Comparison of ENCODE assay signal across 1 cellular context in genomic region chr2:152432765-152433164, GRCh38.
TF ChIP-seq lines count a peak whose summit lies in the region.

No MANE protein-coding gene starts in this region.

TF ChIP-seq in HepG2, 621 proteins besides CTCF, POLR2A, EP300 and RAD21 (continued from another document and continues in another):
- no peak for TF ChIP-seq PCBP1 (IDR thresholded peaks at IDR 0.05; ENCODE audit: borderline replicate concordance, low read depth, low read length)
- TF ChIP-seq KDM1A (CRISPR knock-in tag; IDR thresholded peaks at IDR 0.05) = peak; percentile 47; the same call in 1 of the 2 replicates
- no peak for TF ChIP-seq POLR2AphosphoS5 (IDR thresholded peaks at IDR 0.05; ENCODE audit: low read depth, low read length)
- no peak for TF ChIP-seq ZNF547 (CRISPR knock-in tag; IDR thresholded peaks at IDR 0.05)
- TF ChIP-seq RBM39 (IDR thresholded peaks at IDR 0.05; ENCODE audit: low read depth, low read length, poor library complexity, severe bottlenecking) = no peak
- TF ChIP-seq, protein P1, sequence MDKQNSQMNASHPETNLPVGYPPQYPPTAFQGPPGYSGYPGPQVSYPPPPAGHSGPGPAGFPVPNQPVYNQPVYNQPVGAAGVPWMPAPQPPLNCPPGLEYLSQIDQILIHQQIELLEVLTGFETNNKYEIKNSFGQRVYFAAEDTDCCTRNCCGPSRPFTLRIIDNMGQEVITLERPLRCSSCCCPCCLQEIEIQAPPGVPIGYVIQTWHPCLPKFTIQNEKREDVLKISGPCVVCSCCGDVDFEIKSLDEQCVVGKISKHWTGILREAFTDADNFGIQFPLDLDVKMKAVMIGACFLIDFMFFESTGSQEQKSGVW (CRISPR knock-in tag; IDR thresholded peaks at IDR 0.05; ENCODE audit: borderline replicate concordance) = no peak
- TF ChIP-seq REST (IDR thresholded peaks at IDR 0.05; ENCODE audit: borderline replicate concordance in 1 of 2, low read depth in 1 of 2, low read length in 2 of 2) = no peak
- 0 out of 2 replicates have a peak, but pooled peaks have one; percentile 34 for TF ChIP-seq RNF219 (CRISPR knock-in tag; IDR thresholded peaks at IDR 0.05)
- no peak for TF ChIP-seq CHD4 (IDR thresholded peaks at IDR 0.05; ENCODE audit: borderline replicate concordance, low read length)
- no peak for TF ChIP-seq ZNF83 (CRISPR knock-in tag; IDR thresholded peaks at IDR 0.05; ENCODE audit: borderline replicate concordance)
- TF ChIP-seq ZBTB10 (CRISPR knock-in tag; IDR thresholded peaks at IDR 0.05; ENCODE audit: borderline replicate concordance) = no peak
- no peak for TF ChIP-seq ZNF44 (CRISPR knock-in tag; IDR thresholded peaks at IDR 0.05)
- no peak for TF ChIP-seq ZFP91 (CRISPR knock-in tag; IDR thresholded peaks at IDR 0.05; ENCODE audit: borderline replicate concordance)
- no peak for TF ChIP-seq AHR (CRISPR knock-in tag; IDR thresholded peaks at IDR 0.05)
- TF ChIP-seq, protein P2, sequence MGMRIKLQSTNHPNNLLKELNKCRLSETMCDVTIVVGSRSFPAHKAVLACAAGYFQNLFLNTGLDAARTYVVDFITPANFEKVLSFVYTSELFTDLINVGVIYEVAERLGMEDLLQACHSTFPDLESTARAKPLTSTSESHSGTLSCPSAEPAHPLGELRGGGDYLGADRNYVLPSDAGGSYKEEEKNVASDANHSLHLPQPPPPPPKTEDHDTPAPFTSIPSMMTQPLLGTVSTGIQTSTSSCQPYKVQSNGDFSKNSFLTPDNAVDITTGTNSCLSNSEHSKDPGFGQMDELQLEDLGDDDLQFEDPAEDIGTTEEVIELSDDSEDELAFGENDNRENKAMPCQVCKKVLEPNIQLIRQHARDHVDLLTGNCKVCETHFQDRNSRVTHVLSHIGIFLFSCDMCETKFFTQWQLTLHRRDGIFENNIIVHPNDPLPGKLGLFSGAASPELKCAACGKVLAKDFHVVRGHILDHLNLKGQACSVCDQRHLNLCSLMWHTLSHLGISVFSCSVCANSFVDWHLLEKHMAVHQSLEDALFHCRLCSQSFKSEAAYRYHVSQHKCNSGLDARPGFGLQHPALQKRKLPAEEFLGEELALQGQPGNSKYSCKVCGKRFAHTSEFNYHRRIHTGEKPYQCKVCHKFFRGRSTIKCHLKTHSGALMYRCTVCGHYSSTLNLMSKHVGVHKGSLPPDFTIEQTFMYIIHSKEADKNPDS (CRISPR knock-in tag; IDR thresholded peaks at IDR 0.05) = no peak
- TF ChIP-seq, protein P3, sequence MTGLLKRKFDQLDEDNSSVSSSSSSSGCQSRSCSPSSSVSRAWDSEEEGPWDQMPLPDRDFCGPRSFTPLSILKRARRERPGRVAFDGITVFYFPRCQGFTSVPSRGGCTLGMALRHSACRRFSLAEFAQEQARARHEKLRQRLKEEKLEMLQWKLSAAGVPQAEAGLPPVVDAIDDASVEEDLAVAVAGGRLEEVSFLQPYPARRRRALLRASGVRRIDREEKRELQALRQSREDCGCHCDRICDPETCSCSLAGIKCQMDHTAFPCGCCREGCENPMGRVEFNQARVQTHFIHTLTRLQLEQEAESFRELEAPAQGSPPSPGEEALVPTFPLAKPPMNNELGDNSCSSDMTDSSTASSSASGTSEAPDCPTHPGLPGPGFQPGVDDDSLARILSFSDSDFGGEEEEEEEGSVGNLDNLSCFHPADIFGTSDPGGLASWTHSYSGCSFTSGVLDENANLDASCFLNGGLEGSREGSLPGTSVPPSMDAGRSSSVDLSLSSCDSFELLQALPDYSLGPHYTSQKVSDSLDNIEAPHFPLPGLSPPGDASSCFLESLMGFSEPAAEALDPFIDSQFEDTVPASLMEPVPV (CRISPR knock-in tag; IDR thresholded peaks at IDR 0.05) = no peak
- peak; percentile 84 for TF ChIP-seq ZMYM4 (CRISPR knock-in tag; IDR thresholded peaks at IDR 0.05)
- no peak for TF ChIP-seq ZNF546 (CRISPR knock-in tag; conservative IDR thresholded peaks at IDR 0.05)
- TF ChIP-seq LCORL (IDR thresholded peaks at IDR 0.05) = no peak
- TF ChIP-seq LCORL (CRISPR knock-in tag; IDR thresholded peaks at IDR 0.05) = peak; percentile 67
- TF ChIP-seq PRDM4 (CRISPR knock-in tag; IDR thresholded peaks at IDR 0.05; ENCODE audit: borderline replicate concordance) = no peak
- TF ChIP-seq FOXJ3 (CRISPR knock-in tag; IDR thresholded peaks at IDR 0.05; ENCODE audit: borderline replicate concordance) = no peak
- TF ChIP-seq SP140L (CRISPR knock-in tag; IDR thresholded peaks at IDR 0.05; ENCODE audit: borderline replicate concordance) = no peak
- no peak for TF ChIP-seq FOSL1 (CRISPR knock-in tag; IDR thresholded peaks at IDR 0.05; ENCODE audit: borderline replicate concordance)
- no peak for TF ChIP-seq ZNF792 (CRISPR knock-in tag; IDR thresholded peaks at IDR 0.05)
- no peak for TF ChIP-seq NFIC (IDR thresholded peaks at IDR 0.05; ENCODE audit: low read length)
- no peak for TF ChIP-seq TP53 (CRISPR knock-in tag; conservative IDR thresholded peaks at IDR 0.05)
- TF ChIP-seq HOMEZ (CRISPR knock-in tag; IDR thresholded peaks at IDR 0.05; ENCODE audit: low read depth) = peak; percentile 54; the same call in 1 of the 2 replicates
- no peak for TF ChIP-seq RNF2 (conservative IDR thresholded peaks at IDR 0.05; ENCODE audit: low read depth)
- TF ChIP-seq SOX6 (IDR thresholded peaks at IDR 0.05) = no peak
- peak; percentile 51 for TF ChIP-seq SOX6 (CRISPR knock-in tag; IDR thresholded peaks at IDR 0.05)
- TF ChIP-seq, protein P4, sequence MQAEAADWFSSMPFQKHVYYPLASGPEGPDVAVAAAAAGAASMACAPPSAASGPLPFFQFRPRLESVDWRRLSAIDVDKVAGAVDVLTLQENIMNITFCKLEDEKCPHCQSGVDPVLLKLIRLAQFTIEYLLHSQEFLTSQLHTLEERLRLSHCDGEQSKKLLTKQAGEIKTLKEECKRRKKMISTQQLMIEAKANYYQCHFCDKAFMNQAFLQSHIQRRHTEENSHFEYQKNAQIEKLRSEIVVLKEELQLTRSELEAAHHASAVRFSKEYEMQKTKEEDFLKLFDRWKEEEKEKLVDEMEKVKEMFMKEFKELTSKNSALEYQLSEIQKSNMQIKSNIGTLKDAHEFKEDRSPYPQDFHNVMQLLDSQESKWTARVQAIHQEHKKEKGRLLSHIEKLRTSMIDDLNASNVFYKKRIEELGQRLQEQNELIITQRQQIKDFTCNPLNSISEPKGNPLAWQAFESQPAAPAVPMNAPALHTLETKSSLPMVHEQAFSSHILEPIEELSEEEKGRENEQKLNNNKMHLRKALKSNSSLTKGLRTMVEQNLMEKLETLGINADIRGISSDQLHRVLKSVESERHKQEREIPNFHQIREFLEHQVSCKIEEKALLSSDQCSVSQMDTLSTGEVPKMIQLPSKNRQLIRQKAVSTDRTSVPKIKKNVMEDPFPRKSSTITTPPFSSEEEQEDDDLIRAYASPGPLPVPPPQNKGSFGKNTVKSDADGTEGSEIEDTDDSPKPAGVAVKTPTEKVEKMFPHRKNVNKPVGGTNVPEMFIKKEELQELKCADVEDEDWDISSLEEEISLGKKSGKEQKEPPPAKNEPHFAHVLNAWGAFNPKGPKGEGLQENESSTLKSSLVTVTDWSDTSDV (CRISPR knock-in tag; IDR thresholded peaks at IDR 0.05) = no peak
- no peak for TF ChIP-seq GTF2F1 (IDR thresholded peaks at IDR 0.05; ENCODE audit: low read length)
- no peak for TF ChIP-seq ZFP1 (CRISPR knock-in tag; IDR thresholded peaks at IDR 0.05)
